ENCODE assay signal across 1 cellular context in the genomic region with DNA sequence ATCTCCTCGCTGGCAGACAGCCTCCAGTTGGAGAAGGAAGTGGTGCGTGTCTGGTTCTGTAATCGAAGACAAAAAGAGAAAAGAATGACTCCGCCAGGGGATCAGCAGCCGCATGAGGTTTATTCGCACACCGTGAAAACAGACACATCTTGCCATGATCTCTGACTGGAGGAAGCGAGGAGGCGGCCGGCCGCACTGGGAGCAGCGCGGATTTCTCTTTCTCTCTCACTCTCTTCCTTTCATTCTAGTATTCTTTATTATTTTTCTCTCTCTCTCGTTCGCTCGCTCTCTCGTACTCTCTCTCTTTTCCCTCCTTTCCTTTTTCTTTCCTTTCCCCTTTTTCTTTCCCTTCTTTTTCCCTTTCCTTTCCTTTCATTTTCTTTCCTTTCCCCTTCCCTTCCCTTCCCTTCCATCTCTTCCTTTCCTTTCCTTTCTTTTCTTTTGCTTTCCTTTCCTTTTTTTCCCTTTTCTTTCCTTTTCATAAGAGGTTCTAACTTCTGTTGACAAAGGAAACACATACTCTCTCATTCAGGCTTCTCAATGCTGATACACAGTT.
TF ChIP-seq lines count a peak whose summit lies in the region.

No MANE protein-coding gene starts in this region.

TF ChIP-seq in H1, 55 proteins besides CTCF, POLR2A, EP300 and RAD21 (continued from another document):
- no peak for TF ChIP-seq POU5F1 (IDR thresholded peaks at IDR 0.05; ENCODE audit: low read depth, low read length)
